Comparison of ENCODE assay signal across 18 cellular contexts in the genomic region with DNA sequence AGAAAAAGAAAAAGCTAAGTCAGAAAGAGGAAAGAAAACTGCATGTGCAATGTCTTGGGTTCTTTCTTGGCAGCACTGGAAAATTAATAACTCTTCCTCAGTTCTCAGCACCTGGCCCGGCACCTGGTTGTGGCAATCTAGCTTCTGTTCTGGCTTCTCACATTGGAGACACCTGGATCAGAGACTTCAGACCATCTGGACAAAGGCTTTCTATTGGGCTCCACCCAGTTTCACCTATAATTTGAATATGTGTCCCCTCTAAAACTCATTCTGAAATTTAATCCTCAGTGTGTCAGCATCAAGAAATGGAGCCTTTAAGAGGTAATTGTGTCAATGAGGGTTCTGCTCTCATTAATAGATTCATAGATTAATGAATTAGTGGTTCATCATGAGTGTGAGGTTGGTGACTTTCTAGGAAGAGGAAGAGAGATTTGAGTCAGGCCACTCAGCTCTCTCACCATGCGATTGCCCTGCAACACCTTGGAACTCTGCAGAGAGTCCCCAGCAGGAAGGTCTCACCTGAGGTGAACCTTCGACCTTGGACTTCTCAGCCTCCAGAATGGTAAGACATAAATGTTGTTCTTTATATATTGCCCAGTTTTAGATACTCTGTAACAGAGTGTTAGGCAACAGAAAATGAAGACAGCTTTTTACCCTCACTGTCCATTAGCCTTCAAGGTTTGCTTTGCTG.
"Had no signal": no experiment of that assay in that cellular context is flagged by ENCODE, and none has a peak within 500 bp of the region (broad histone marks: within the 10 kb centered on the region; RNA-seq: fewer than 3 reads in every experiment).

No MANE protein-coding gene starts in this region.

- H3K9me3 ChIP-seq: esophagus squamous epithelium, psoas muscle, tibial artery had no signal

- H3K4me1 ChIP-seq: esophagus squamous epithelium, neural progenitor cell, psoas muscle, tibial artery had no signal

- ATAC-seq: naive thymus-derived CD4-positive, alpha-beta T cell; psoas muscle; right cardiac atrium; stimulated activated naive CD8-positive, alpha-beta T cell treated with anti-CD3 and anti-CD28 coated beads, Interleukin-15, Interleukin-2, amounts not matched to agents 100 U/mL and 50 U/mL, for 24 hours had no signal

- H2AFZ ChIP-seq: neural progenitor cell had no signal

- H3K36me3 ChIP-seq: esophagus squamous epithelium, neural progenitor cell, tibial artery had no signal

- H3K27ac ChIP-seq: esophagus squamous epithelium, neural progenitor cell, psoas muscle, tibial artery, VCaP had no signal

- DNase-seq: activated CD4-positive, alpha-beta T cell treated with anti-CD3 and anti-CD28 coated beads, Interleukin-2, amount 50 U/mL, for 4 hours; activated gamma-delta T cell treated with Interleukin-2 at 50 U/mL for 16 hours; activated T-cell treated with anti-CD3 and anti-CD28 coated beads for 4 hours; amniotic stem cell; dermis blood vessel endothelial cell; effector memory CD4-positive, alpha-beta T cell; esophagus squamous epithelium; mesenchymal stem cell; naive thymus-derived CD4-positive, alpha-beta T cell; psoas muscle; right cardiac atrium; stimulated activated naive CD8-positive, alpha-beta T cell treated with anti-CD3 and anti-CD28 coated beads, Interleukin-15, Interleukin-2, amounts not matched to agents 100 U/mL and 50 U/mL, for 24 hours; substantia nigra; tibial artery had no signal

- H3K9me3 Mint-ChIP-seq: activated T-helper 1 cell treated with anti-CD3 and anti-CD28 coated beads, Interleukin-12 subunit alpha, Interleukin-12 subunit beta, Interleukin-2, Interleukin-4 antibody, amounts not matched to agents 30 ng/mL and 10 ng/mL and 1 ng/mL, durations not matched to agents 14 hours and 24 hours and 36 hours; neural progenitor cell had no signal

- H3K27me3 ChIP-seq: esophagus squamous epithelium, neural progenitor cell, tibial artery had no signal

- H3K4me3 ChIP-seq: esophagus squamous epithelium, neural progenitor cell, psoas muscle, tibial artery had no signal

- H3K27ac Mint-ChIP-seq: activated naive CD8-positive, alpha-beta T cell; activated T-helper 1 cell treated with anti-CD3 and anti-CD28 coated beads, Interleukin-12 subunit alpha, Interleukin-12 subunit beta, Interleukin-2, Interleukin-4 antibody, amounts not matched to agents 30 ng/mL and 10 ng/mL and 1 ng/mL, durations not matched to agents 14 hours and 24 hours and 36 hours; naive thymus-derived CD4-positive, alpha-beta T cell; neural progenitor cell had no signal

- H3K27me3 Mint-ChIP-seq: activated naive CD8-positive, alpha-beta T cell had no signal

- H3K9ac ChIP-seq: neural progenitor cell had no signal

- H3K4me1 Mint-ChIP-seq: naive thymus-derived CD4-positive, alpha-beta T cell had no signal

- H3K4me3 Mint-ChIP-seq: activated naive CD8-positive, alpha-beta T cell; activated T-helper 1 cell treated with anti-CD3 and anti-CD28 coated beads, Interleukin-12 subunit alpha, Interleukin-12 subunit beta, Interleukin-2, Interleukin-4 antibody, amounts not matched to agents 30 ng/mL and 10 ng/mL and 1 ng/mL, durations not matched to agents 14 hours and 24 hours and 36 hours; naive thymus-derived CD4-positive, alpha-beta T cell; neural progenitor cell had no signal

- H3K4me2 ChIP-seq: neural progenitor cell had no signal

- H3K36me3 Mint-ChIP-seq: activated naive CD8-positive, alpha-beta T cell; naive thymus-derived CD4-positive, alpha-beta T cell; neural progenitor cell had no signal
